1 cellular context compared by ENCODE assay signal in the genomic region with DNA sequence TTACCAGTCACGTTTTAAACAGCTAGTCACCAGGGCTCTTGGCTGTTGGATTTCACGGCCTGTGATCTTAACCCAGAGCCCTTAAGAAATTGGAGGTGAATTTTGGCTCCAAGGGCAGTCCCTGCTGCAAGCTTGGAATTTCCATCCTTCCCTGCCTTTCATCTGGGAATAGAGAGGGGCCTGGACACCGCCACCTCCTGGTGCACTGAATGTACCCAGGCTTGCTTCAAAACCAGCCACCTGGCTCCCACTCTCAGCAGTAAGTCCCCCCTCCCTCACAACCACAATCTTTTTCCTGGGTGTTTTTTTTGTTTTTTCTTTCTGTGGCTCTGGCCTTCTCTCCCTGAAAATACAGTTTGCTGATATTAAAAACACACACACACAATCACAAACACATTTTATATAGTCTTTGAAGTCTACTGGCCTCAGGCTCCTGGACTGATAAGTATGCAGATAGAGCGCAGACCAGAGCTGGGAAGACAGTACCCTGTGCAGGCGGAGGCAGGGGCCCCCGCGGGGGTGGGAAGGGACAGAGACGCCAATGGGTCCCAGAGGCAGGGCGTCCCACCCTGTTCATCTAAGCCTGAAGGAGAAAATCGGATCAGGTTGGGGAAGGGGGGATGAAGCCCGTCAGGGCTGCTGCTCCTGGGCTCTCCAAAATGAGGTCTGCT.
TF ChIP-seq lines count a peak whose summit lies in the region.

No MANE protein-coding gene starts in this region.

TF ChIP-seq in GM23338, 12 proteins besides CTCF, POLR2A, EP300 and RAD21 (continued from another document):
- TF ChIP-seq, protein P1, sequence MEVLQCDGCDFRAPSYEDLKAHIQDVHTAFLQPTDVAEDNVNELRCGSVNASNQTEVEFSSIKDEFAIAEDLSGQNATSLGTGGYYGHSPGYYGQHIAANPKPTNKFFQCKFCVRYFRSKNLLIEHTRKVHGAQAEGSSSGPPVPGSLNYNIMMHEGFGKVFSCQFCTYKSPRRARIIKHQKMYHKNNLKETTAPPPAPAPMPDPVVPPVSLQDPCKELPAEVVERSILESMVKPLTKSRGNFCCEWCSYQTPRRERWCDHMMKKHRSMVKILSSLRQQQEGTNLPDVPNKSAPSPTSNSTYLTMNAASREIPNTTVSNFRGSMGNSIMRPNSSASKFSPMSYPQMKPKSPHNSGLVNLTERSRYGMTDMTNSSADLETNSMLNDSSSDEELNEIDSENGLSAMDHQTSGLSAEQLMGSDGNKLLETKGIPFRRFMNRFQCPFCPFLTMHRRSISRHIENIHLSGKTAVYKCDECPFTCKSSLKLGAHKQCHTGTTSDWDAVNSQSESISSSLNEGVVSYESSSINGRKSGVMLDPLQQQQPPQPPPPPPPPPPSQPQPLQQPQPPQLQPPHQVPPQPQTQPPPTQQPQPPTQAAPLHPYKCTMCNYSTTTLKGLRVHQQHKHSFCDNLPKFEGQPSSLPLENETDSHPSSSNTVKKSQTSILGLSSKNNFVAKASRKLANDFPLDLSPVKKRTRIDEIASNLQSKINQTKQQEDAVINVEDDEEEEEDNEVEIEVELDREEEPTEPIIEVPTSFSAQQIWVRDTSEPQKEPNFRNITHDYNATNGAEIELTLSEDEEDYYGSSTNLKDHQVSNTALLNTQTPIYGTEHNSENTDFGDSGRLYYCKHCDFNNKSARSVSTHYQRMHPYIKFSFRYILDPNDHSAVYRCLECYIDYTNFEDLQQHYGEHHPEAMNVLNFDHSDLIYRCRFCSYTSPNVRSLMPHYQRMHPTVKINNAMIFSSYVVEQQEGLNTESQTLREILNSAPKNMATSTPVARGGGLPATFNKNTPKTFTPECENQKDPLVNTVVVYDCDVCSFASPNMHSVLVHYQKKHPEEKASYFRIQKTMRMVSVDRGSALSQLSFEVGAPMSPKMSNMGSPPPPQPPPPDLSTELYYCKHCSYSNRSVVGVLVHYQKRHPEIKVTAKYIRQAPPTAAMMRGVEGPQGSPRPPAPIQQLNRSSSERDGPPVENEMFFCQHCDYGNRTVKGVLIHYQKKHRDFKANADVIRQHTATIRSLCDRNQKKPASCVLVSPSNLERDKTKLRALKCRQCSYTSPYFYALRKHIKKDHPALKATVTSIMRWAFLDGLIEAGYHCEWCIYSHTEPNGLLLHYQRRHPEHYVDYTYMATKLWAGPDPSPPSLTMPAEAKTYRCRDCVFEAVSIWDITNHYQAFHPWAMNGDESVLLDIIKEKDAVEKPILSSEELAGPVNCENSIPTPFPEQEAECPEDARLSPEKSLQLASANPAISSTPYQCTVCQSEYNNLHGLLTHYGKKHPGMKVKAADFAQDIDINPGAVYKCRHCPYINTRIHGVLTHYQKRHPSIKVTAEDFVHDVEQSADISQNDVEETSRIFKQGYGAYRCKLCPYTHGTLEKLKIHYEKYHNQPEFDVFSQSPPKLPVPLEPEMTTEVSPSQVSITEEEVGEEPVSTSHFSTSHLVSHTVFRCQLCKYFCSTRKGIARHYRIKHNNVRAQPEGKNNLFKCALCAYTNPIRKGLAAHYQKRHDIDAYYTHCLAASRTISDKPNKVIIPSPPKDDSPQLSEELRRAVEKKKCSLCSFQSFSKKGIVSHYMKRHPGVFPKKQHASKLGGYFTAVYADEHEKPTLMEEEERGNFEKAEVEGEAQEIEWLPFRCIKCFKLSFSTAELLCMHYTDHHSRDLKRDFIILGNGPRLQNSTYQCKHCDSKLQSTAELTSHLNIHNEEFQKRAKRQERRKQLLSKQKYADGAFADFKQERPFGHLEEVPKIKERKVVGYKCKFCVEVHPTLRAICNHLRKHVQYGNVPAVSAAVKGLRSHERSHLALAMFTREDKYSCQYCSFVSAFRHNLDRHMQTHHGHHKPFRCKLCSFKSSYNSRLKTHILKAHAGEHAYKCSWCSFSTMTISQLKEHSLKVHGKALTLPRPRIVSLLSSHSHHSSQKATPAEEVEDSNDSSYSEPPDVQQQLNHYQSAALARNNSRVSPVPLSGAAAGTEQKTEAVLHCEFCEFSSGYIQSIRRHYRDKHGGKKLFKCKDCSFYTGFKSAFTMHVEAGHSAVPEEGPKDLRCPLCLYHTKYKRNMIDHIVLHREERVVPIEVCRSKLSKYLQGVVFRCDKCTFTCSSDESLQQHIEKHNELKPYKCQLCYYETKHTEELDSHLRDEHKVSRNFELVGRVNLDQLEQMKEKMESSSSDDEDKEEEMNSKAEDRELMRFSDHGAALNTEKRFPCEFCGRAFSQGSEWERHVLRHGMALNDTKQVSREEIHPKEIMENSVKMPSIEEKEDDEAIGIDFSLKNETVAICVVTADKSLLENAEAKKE (CRISPR knock-in tag; IDR thresholded peaks at IDR 0.05), result no peak
- TF ChIP-seq POLR2AphosphoS5 (IDR thresholded peaks at IDR 0.05; ENCODE audit: low read depth) (no peak), JUNB (IDR thresholded peaks at IDR 0.05; ENCODE audit: unreplicated experiment) (no peak), STAT1 (IDR thresholded peaks at IDR 0.05; ENCODE audit: unreplicated experiment) (no peak), EZH2 (IDR thresholded peaks at IDR 0.05; ENCODE audit: low read depth, unreplicated experiment) (no peak), ZNF331 (CRISPR knock-in tag; IDR thresholded peaks at IDR 0.05; ENCODE audit: low read depth) (no peak), NANOG (IDR thresholded peaks at IDR 0.05; ENCODE audit: borderline replicate concordance) (no peak)
- TF ChIP-seq, protein P2, sequence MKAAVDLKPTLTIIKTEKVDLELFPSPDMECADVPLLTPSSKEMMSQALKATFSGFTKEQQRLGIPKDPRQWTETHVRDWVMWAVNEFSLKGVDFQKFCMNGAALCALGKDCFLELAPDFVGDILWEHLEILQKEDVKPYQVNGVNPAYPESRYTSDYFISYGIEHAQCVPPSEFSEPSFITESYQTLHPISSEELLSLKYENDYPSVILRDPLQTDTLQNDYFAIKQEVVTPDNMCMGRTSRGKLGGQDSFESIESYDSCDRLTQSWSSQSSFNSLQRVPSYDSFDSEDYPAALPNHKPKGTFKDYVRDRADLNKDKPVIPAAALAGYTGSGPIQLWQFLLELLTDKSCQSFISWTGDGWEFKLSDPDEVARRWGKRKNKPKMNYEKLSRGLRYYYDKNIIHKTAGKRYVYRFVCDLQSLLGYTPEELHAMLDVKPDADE (IDR thresholded peaks at IDR 0.05), result no peak
- TF ChIP-seq, protein P3, sequence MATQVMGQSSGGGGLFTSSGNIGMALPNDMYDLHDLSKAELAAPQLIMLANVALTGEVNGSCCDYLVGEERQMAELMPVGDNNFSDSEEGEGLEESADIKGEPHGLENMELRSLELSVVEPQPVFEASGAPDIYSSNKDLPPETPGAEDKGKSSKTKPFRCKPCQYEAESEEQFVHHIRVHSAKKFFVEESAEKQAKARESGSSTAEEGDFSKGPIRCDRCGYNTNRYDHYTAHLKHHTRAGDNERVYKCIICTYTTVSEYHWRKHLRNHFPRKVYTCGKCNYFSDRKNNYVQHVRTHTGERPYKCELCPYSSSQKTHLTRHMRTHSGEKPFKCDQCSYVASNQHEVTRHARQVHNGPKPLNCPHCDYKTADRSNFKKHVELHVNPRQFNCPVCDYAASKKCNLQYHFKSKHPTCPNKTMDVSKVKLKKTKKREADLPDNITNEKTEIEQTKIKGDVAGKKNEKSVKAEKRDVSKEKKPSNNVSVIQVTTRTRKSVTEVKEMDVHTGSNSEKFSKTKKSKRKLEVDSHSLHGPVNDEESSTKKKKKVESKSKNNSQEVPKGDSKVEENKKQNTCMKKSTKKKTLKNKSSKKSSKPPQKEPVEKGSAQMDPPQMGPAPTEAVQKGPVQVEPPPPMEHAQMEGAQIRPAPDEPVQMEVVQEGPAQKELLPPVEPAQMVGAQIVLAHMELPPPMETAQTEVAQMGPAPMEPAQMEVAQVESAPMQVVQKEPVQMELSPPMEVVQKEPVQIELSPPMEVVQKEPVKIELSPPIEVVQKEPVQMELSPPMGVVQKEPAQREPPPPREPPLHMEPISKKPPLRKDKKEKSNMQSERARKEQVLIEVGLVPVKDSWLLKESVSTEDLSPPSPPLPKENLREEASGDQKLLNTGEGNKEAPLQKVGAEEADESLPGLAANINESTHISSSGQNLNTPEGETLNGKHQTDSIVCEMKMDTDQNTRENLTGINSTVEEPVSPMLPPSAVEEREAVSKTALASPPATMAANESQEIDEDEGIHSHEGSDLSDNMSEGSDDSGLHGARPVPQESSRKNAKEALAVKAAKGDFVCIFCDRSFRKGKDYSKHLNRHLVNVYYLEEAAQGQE (IDR thresholded peaks at IDR 0.05; ENCODE audit: unreplicated experiment), result no peak
